Comparison of ENCODE assay signal across 13 cellular contexts in the genomic region with DNA sequence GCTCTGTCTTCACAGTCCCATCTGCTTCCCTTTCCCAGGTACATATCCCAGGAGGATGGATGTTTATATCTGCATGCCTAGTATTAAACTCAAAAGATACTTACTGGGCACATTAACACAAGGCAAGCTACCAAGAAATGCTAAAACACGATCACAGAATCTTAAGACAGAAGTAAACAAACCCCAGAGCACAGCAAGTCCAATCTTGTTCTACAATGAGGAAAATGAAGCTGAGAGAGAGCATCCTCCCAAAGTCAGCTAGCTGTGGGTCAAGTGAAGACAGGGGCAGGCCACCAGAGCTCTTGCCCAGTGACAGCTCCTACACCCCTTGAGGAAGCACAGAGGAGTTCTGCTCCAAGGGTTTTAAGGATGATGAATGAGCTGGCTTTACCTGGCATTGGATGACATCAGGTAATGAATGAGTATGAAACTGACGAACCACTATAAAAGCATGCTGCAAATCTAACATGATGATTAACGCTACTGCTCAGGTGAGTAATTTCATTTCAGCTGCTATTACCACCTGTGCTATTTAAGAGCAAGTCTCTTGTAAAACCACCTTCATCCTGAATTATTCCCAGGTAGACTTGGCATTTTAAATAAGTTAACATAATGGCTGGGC. TPM values are rescaled to one million over a fixed set of nuclear protein-coding genes. Genes with fewer than 3 reads are reported as not detected.
DNase-seq lines count a peak whose midpoint lies in the region; ATAC-seq and TF ChIP-seq lines count a peak whose summit lies in the region.
"Had no signal": no experiment of that assay in that cellular context is flagged by ENCODE, and none has a peak within 500 bp of the region (broad histone marks: within the 10 kb centered on the region; RNA-seq: fewer than 3 reads in every experiment).

No MANE protein-coding gene starts in this region.

- H3K18ac ChIP-seq in IMR-90 (ENCODE audit: low read depth, low read length), result peak overlapping the region; percentile 88

- 0 out of 2 replicates have a peak overlapping the region, but pooled peaks have one; percentile 20 for H2BK20ac ChIP-seq in IMR-90 (ENCODE audit: low read depth, low read length)

- intact Hi-C loops in CD4-positive, alpha-beta memory T cell (cut with micrococcal nuclease), result no loop called here
- intact Hi-C loops in IMR-90 (cut with micrococcal nuclease), result no loop called here

- no peak overlapping the region for H2AK9ac ChIP-seq in IMR-90 (replicated peaks; ENCODE audit: low read depth, low read length, poor library complexity)

- no peaks in the 10 kb centered on the region for H3K27me3 Mint-ChIP-seq in CD4-positive, alpha-beta memory T cell
- H3K27me3 Mint-ChIP-seq in activated naive CD8-positive, alpha-beta T cell treated with anti-CD3 and anti-CD28 coated beads for 36 hours, result no peaks in the 10 kb centered on the region
- H3K27me3 Mint-ChIP-seq in mesothelial cell of epicardium (ENCODE audit: low read depth), result no peaks in the 10 kb centered on the region

- peak overlapping the region; percentile 35 for H3K27ac ChIP-seq in CD4-positive, alpha-beta memory T cell (ENCODE audit: low read depth, low read length)
- H3K27ac ChIP-seq in IMR-90 (ENCODE audit: insufficient read depth, low read length), result peak overlapping the region; percentile 92; the same call in 1 of the 2 replicates

- no peaks in the 10 kb centered on the region for H3K9me3 Mint-ChIP-seq in CD4-positive, alpha-beta memory T cell
- H3K9me3 Mint-ChIP-seq in activated naive CD8-positive, alpha-beta T cell treated with anti-CD3 and anti-CD28 coated beads for 36 hours, result no peaks in the 10 kb centered on the region
- no peaks in the 10 kb centered on the region for H3K9me3 Mint-ChIP-seq in mesothelial cell of epicardium

- DNase-seq in CD4-positive, alpha-beta memory T cell, result no peak
- no peak for DNase-seq in IMR-90
- no peak for DNase-seq in activated naive CD8-positive, alpha-beta T cell treated with anti-CD3 and anti-CD28 coated beads for 36 hours
- DNase-seq in mesothelial cell of epicardium (ENCODE audit: low spot score in 2 of 2, unreplicated experiment in 2 of 2), result no peak
- no peak for DNase-seq in GM19240 (ENCODE audit: insufficient read length, low spot score)
- no peak for DNase-seq in NCI-H1105 treated with DMSO at 0.1 percent for 48 hours (lab: John Stamatoyannopoulos, UW)
- DNase-seq: KG1; NCI-H1694; NCI-H748 treated with DMSO at 0.1 percent for 48 hours; SHP77; stimulated activated CD4-positive, alpha-beta T cell treated with anti-CD3 and anti-CD28 coated beads, Interleukin-1b, Interleukin-23, amount 100 ng/mL, for 48 hours had no signal

- H3K9me3 ChIP-seq in CD4-positive, alpha-beta memory T cell (ENCODE audit: control insufficient read depth in 1 of 2, low read length in 2 of 2), result no peaks in the 10 kb centered on the region
- H3K9me3 ChIP-seq in IMR-90 (ENCODE audit: control insufficient read depth, insufficient read depth, low read length), result no peaks in the 10 kb centered on the region

- H3K4ac ChIP-seq in IMR-90 (ENCODE audit: low read depth, low read length), result peak overlapping the region; percentile 73; the same call in 1 of the 2 replicates

- dilution Hi-C loops in IMR-90 (cut with HindIII; ENCODE audit: low sequenced_read_pairs, unreplicated experiment), result no loop called here

- H3K4me2 ChIP-seq in IMR-90 (ENCODE audit: low read depth, low read length), result peak overlapping the region; percentile 16; the same call in 1 of the 2 replicates

- H3K9me1 ChIP-seq in IMR-90 (ENCODE audit: insufficient read depth, low read length), result peaks cover 34% of the 10 kb centered on the region

- H3K56ac ChIP-seq in IMR-90 (ENCODE audit: extremely low read depth, insufficient read depth, low read length), result no peak overlapping the region

- no peak for TF ChIP-seq RAD21 in IMR-90 (IDR thresholded peaks at IDR 0.05; ENCODE audit: low read length)

- no peaks in the 10 kb centered on the region for H3K27me3 ChIP-seq in CD4-positive, alpha-beta memory T cell (ENCODE audit: insufficient read depth, low read length)
- H3K27me3 ChIP-seq in IMR-90 (ENCODE audit: control insufficient read depth, insufficient read depth, low read length), result no peaks in the 10 kb centered on the region
- H3K27me3 ChIP-seq: BLaER1 treated with 17β-estradiol and CSF1 and Interleukin-3, amounts not matched to agents 10 nM and 100 nM had no signal

- POLR2A ChIA-PET in CD4-positive, alpha-beta memory T cell (lab: Charles Lee; ENCODE audit: partially characterized antibody), result interaction anchor here (1.0 to 12.7 kb wide), 5 partner anchors 8 to 51 kb away, joined by 3 to 229 read pairs (median 53); a partner anchor contains a TSS
- POLR2A ChIA-PET in IMR-90 (lab: Charles Lee; ENCODE audit: unreplicated experiment), result no interaction called here

- H2AK5ac ChIP-seq in IMR-90 (ENCODE audit: low read depth, low read length), result peak overlapping the region; percentile 70

- H4K91ac ChIP-seq in IMR-90 (ENCODE audit: insufficient read depth, low read depth, low read length), result peak overlapping the region; percentile 53

- H3K4me3 ChIP-seq in CD4-positive, alpha-beta memory T cell (ENCODE audit: low read length in 2 of 2), result no peak overlapping the region
- no peak overlapping the region for H3K4me3 ChIP-seq in IMR-90 (ENCODE audit: insufficient read depth, low read depth, low read length)
- H3K4me3 ChIP-seq: BLaER1 treated with 17β-estradiol and CSF1 and Interleukin-3, amounts not matched to agents 10 nM and 100 nM had no signal

- H4K20me1 ChIP-seq in IMR-90 (ENCODE audit: insufficient read depth, low read length), result peaks cover 58% of the 10 kb centered on the region

- no peak for TF ChIP-seq POLR2A in IMR-90 (IDR thresholded peaks at IDR 0.05; ENCODE audit: low read depth, low read length)

- TF ChIP-seq CTCF in IMR-90 (conservative IDR thresholded peaks at IDR 0.05; ENCODE audit: low read depth, low read length), result no peak
- no peak for TF ChIP-seq CTCF in mesothelial cell of epicardium (IDR thresholded peaks at IDR 0.05; ENCODE audit: unreplicated experiment)

- ATAC-seq in IMR-90 (ENCODE audit: low read depth) (no peak), HG03521 (IDR thresholded peaks at IDR 0.05; ENCODE audit: unreplicated experiment) (no peak)

- BruUV-seq in IMR-90 (replicated peaks; lab: Mats Ljungman, UMichigan), result no TSS peak

- peak overlapping the region; percentile 48; the same call in 1 of the 2 replicates for H3K9ac ChIP-seq in IMR-90 (ENCODE audit: low read depth, low read length)

- H3K4me1 ChIP-seq in CD4-positive, alpha-beta memory T cell (ENCODE audit: insufficient read depth, low read length), result peaks cover 99% of the 10 kb centered on the region
- H3K4me1 ChIP-seq in IMR-90 (ENCODE audit: control insufficient read depth, insufficient read depth, low read length), result peaks cover 56% of the 10 kb centered on the region

- peak overlapping the region in 7 of 8 donors; percentile 3 to 41 (median 18) for H3K4me3 Mint-ChIP-seq in CD4-positive, alpha-beta memory T cell
- H3K4me3 Mint-ChIP-seq in activated naive CD8-positive, alpha-beta T cell treated with anti-CD3 and anti-CD28 coated beads for 36 hours, result no peak overlapping the region
- no peak overlapping the region for H3K4me3 Mint-ChIP-seq in mesothelial cell of epicardium

- H3K14ac ChIP-seq in IMR-90 (replicated peaks; ENCODE audit: low read depth, low read length), result peak overlapping the region; percentile 38; the same call in 1 of the 2 replicates

- peak overlapping the region; percentile 4; the same call in 1 of the 2 replicates for H2BK120ac ChIP-seq in IMR-90 (ENCODE audit: low read depth, low read length)

- H3K4me1 Mint-ChIP-seq in CD4-positive, alpha-beta memory T cell, result peaks cover 77 to 98% (median 89%) of the 10 kb centered on the region in 4 donors
- H3K4me1 Mint-ChIP-seq in activated naive CD8-positive, alpha-beta T cell treated with anti-CD3 and anti-CD28 coated beads for 36 hours, result peaks cover 94% of the 10 kb centered on the region
- H3K4me1 Mint-ChIP-seq in mesothelial cell of epicardium, result peaks cover 29% of the 10 kb centered on the region

- H3K27ac Mint-ChIP-seq in CD4-positive, alpha-beta memory T cell, result peak overlapping the region; percentile 47 to 96 (median 90)
- H3K27ac Mint-ChIP-seq in activated naive CD8-positive, alpha-beta T cell treated with anti-CD3 and anti-CD28 coated beads for 36 hours, result peak overlapping the region; percentile 80
- H3K27ac Mint-ChIP-seq in mesothelial cell of epicardium, result peak overlapping the region; percentile 60

- H4K8ac ChIP-seq in IMR-90 (ENCODE audit: low read depth in 2 of 2, low read length in 2 of 2), result peak overlapping the region in 1 of 2 experiments; percentile 48; a peak in 1 of 4 replicates

- no peak overlapping the region for H2AFZ ChIP-seq in IMR-90 (replicated peaks; ENCODE audit: low read length, poor library complexity)

- H2BK15ac ChIP-seq in IMR-90 (ENCODE audit: low read depth, low read length), result peak overlapping the region; percentile 37; the same call in 2 of the 3 replicates

- CTCF ChIA-PET in CD4-positive, alpha-beta memory T cell (lab: Charles Lee; ENCODE audit: partially characterized antibody), result interaction anchor here (0.8 to 6.3 kb wide), 9 partner anchors 9 to 55 kb away, joined by 3 to 116 read pairs (median 6); no protein-coding TSS in a partner anchor
- CTCF ChIA-PET in IMR-90 (lab: Yijun Ruan, JAX), result interaction anchor here (0.9 to 1.4 kb wide), 2 partner anchors 9 to 10 kb away, joined by 3 to 4 read pairs; no protein-coding TSS in a partner anchor

- H3K23ac ChIP-seq in IMR-90 (ENCODE audit: low read depth, low read length), result peak overlapping the region; percentile 1; the same call in 1 of the 2 replicates

- H3K36me3 ChIP-seq in CD4-positive, alpha-beta memory T cell (ENCODE audit: insufficient read depth, low read length), result peaks cover 12% of the 10 kb centered on the region
- H3K36me3 ChIP-seq in IMR-90 (ENCODE audit: control insufficient read depth, insufficient read depth, low read length), result peaks cover 18% of the 10 kb centered on the region

- peak overlapping the region; percentile 79 for H2BK5ac ChIP-seq in IMR-90 (ENCODE audit: low read depth, low read length, poor library complexity, severe bottlenecking)

- WGBS in IMR-90 (ENCODE audit: extremely low coverage in 2 of 2, insufficient read length in 1 of 2), 2 experiments, result no CpG with 5 or more reads among the region's 3 CpGs

- peak overlapping the region; percentile 94 for H4K5ac ChIP-seq in IMR-90 (ENCODE audit: low read depth, low read length)

- H3K36me3 Mint-ChIP-seq in CD4-positive, alpha-beta memory T cell, result peaks cover 15 to 48% of the 10 kb centered on the region in 2 donors
- H3K36me3 Mint-ChIP-seq in activated naive CD8-positive, alpha-beta T cell treated with anti-CD3 and anti-CD28 coated beads for 36 hours, result peaks cover 77% of the 10 kb centered on the region
- peaks cover 6% of the 10 kb centered on the region for H3K36me3 Mint-ChIP-seq in mesothelial cell of epicardium

- in situ Hi-C loops in IMR-90 (cut with MboI; ENCODE audit: low sequenced_read_pairs), result no loop called here

- peaks cover 29 to 83% of the 10 kb centered on the region in 2 experiments for H3K79me1 ChIP-seq in IMR-90 (ENCODE audit: low read depth in 1 of 2, low read length in 2 of 2)

RNA-seq across cellular contexts. Expression of a gene that starts 20.3 kb away (rescaled TPM):
- total RNA-seq in CD4-positive, alpha-beta memory T cell, result 100 to 1,000 TPM; 347 to 350 TPM
- 10 to 100 TPM; 35.7 to 90.7 TPM for polyA plus RNA-seq in CD4-positive, alpha-beta memory T cell
- 103 and 108 TPM in 2 replicates for total RNA-seq in IMR-90 (2012; rRNA removed)
- polyA plus RNA-seq in IMR-90 (2012; rRNA removed), result 184 and 202 TPM in 2 replicates
- 213 and 433 TPM in 2 replicates for polyA plus RNA-seq in IMR-90 (2012; cell fraction: cytosol; rRNA removed)
- polyA plus RNA-seq in IMR-90 (2012; cell fraction: nucleus; rRNA removed; ENCODE audit: low replicate concordance), result 272 and 467 TPM in 2 replicates
- total RNA-seq in activated naive CD8-positive, alpha-beta T cell treated with anti-CD3 and anti-CD28 coated beads for 36 hours, result 100 to 1,000 TPM; 234 to 241 TPM
- 111 to 118 TPM (median 115 TPM) in 3 replicates for total RNA-seq in mesothelial cell of epicardium

Comparison
In these comparisons a context has a peak if more than half of its experiments do, and no peak if none do; other contexts are left out.
1. H3K4me3 Mint-ChIP-seq: peak in CD4-positive, alpha-beta memory T cell (7 of 8); none in activated naive CD8-positive, alpha-beta T cell treated with anti-CD3 and anti-CD28 coated beads for 36 hours (single experiment) and mesothelial cell of epicardium (single experiment).
2. Peak in every context shown above with its lines, with median percentiles within 50 percentile points of each other: H3K27ac Mint-ChIP-seq.